In genomic region chr4:46274717-46275116, GRCh38 we compare ENCODE assay signal across 13 cellular contexts.
DNase-seq lines count a peak whose midpoint lies in the region; ATAC-seq and TF ChIP-seq lines count a peak whose summit lies in the region.
"Had no signal": no experiment of that assay in that cellular context is flagged by ENCODE, and none has a peak within 500 bp of the region (broad histone marks: within the 10 kb centered on the region; RNA-seq: fewer than 3 reads in every experiment).

No MANE protein-coding gene starts in this region.

- DNase-seq in MCF 10A (ENCODE audit: unreplicated experiment) (peak; percentile 26), breast epithelium (ENCODE audit: low spot score in 2 of 2) (no peak), erythroblast (lab: John Stamatoyannopoulos, UW) (peak; percentile 7 to 27), type B pancreatic cell (ENCODE audit: extremely low spot score, unreplicated experiment) (no peak), neuronal stem cell (ENCODE audit: low spot score) (no peak), Caco-2 (no peak)
- DNase-seq: KG1; NK-92 treated with Interleukin-12 subunit alpha and Interleukin-12 subunit beta, amount 100 ng/mL, for 24 hours; stimulated activated naive CD8-positive, alpha-beta T cell treated with anti-CD3 and anti-CD28 coated beads, Interleukin-15, Interleukin-2, amounts not matched to agents 100 U/mL and 50 U/mL, for 24 hours; T-helper 17 cell had no signal

- H3K27ac ChIP-seq in breast epithelium (no peak overlapping the region), OCI-LY3 (ENCODE audit: low read length) (no peak overlapping the region), neuronal stem cell (replicated peaks; ENCODE audit: low read length) (no peak overlapping the region)
- H3K27ac ChIP-seq: neutrophil had no signal

- H3K27ac Mint-ChIP-seq in MCF 10A (ENCODE audit: low read depth, unreplicated experiment) = no peak overlapping the region
- H3K27ac Mint-ChIP-seq in type B pancreatic cell = no peak overlapping the region
- H3K27ac Mint-ChIP-seq in Caco-2 (ENCODE audit: unreplicated experiment) = no peak overlapping the region
- H3K27ac Mint-ChIP-seq: T-helper 17 cell had no signal

- intact Hi-C loops in MCF 10A (cut with micrococcal nuclease) (loop anchor here (1.0 to 5.0 kb wide), 2 partner anchors 302 to 821 kb away; no protein-coding TSS in a partner anchor), breast epithelium (cut with DNase I; ENCODE audit: low total_unique reads) (no loop called here), Caco-2 (cut with micrococcal nuclease; ENCODE audit: unreplicated experiment) (no loop called here)

- no peak overlapping the region for H3K4me3 ChIP-seq in breast epithelium
- H3K4me3 ChIP-seq in OCI-LY3 (ENCODE audit: low read length) = no peak overlapping the region
- H3K4me3 ChIP-seq in neuronal stem cell (ENCODE audit: low read length in 2 of 2) = no peak overlapping the region
- H3K4me3 ChIP-seq in Caco-2 (ENCODE audit: low read depth, low read length) = no peak overlapping the region

- no peak overlapping the region for H4K91ac ChIP-seq in neuronal stem cell (ENCODE audit: low read depth, low read length, poor library complexity)

- no peak overlapping the region for H2BK15ac ChIP-seq in neuronal stem cell (ENCODE audit: low read length)

- no peak overlapping the region for H4K8ac ChIP-seq in neuronal stem cell (ENCODE audit: low read depth, low read length)

- no peak overlapping the region for H3K14ac ChIP-seq in neuronal stem cell (ENCODE audit: low read length)

- H3K18ac ChIP-seq in neuronal stem cell (ENCODE audit: low read length) = no peak overlapping the region

- H3K79me2 ChIP-seq in OCI-LY3 (ENCODE audit: low read length) = no peaks in the 10 kb centered on the region

- H2AFZ ChIP-seq in OCI-LY3 (ENCODE audit: low read depth, low read length) (no peak overlapping the region; the same call in 1 of the 2 replicates), neuronal stem cell (ENCODE audit: low read length) (no peak overlapping the region)

- no peak overlapping the region for H3K23ac ChIP-seq in neuronal stem cell (ENCODE audit: low read depth, low read length, poor library complexity)

- H2BK5ac ChIP-seq in neuronal stem cell (ENCODE audit: low read length) = no peak overlapping the region

- no peaks in the 10 kb centered on the region for H4K20me1 ChIP-seq in OCI-LY3 (ENCODE audit: insufficient read depth, low read length)

- H3K27me3 ChIP-seq in breast epithelium (no peaks in the 10 kb centered on the region), OCI-LY3 (ENCODE audit: low read depth, low read length) (no peaks in the 10 kb centered on the region), neuronal stem cell (ENCODE audit: control insufficient read depth in 3 of 3, insufficient read depth in 3 of 3, low read depth in 1 of 3, low read length in 3 of 3) (no peaks in the 10 kb centered on the region), Caco-2 (replicated peaks; ENCODE audit: control insufficient read depth, insufficient read depth, low read length) (no peaks in the 10 kb centered on the region)
- H3K27me3 ChIP-seq: neutrophil had no signal

- WGBS in neuronal stem cell (ENCODE audit: extremely low coverage in 2 of 2, insufficient read length in 2 of 2, insufficient replicate concordance in 1 of 2), 2 donors = no CpG with 5 or more reads among the region's 3 CpGs

- no peaks in the 10 kb centered on the region for H3K27me3 Mint-ChIP-seq in MCF 10A (ENCODE audit: insufficient read depth, unreplicated experiment)
- H3K27me3 Mint-ChIP-seq in type B pancreatic cell = peaks cover 13% of the 10 kb centered on the region
- no peaks in the 10 kb centered on the region for H3K27me3 Mint-ChIP-seq in Caco-2 (ENCODE audit: insufficient read depth, unreplicated experiment)
- H3K27me3 Mint-ChIP-seq: T-helper 17 cell had no signal

- no peak overlapping the region for H3K4me2 ChIP-seq in OCI-LY3 (ENCODE audit: low read length)
- H3K4me2 ChIP-seq in neuronal stem cell (ENCODE audit: insufficient read depth, low read length, poor library complexity, severe bottlenecking) = no peak overlapping the region

- no peak overlapping the region for H2AK5ac ChIP-seq in neuronal stem cell (ENCODE audit: low read depth, low read length)

- TF ChIP-seq POLR2A in breast epithelium (IDR thresholded peaks at IDR 0.05) = no peak
- TF ChIP-seq POLR2A in erythroblast (IDR thresholded peaks at IDR 0.05; ENCODE audit: low read length) = no peak

- no peaks in the 10 kb centered on the region for H3K79me1 ChIP-seq in neuronal stem cell (ENCODE audit: low read depth, low read length)

- H3K36me3 ChIP-seq in breast epithelium = no peaks in the 10 kb centered on the region
- no peaks in the 10 kb centered on the region for H3K36me3 ChIP-seq in OCI-LY3 (replicated peaks; ENCODE audit: low read depth, low read length)
- no peaks in the 10 kb centered on the region for H3K36me3 ChIP-seq in neuronal stem cell (replicated peaks in 1 of 2; ENCODE audit: control insufficient read depth in 2 of 2, insufficient read depth in 2 of 2, low read length in 2 of 2)
- H3K36me3 ChIP-seq in Caco-2 (ENCODE audit: control insufficient read depth, insufficient read depth, low read length) = no peaks in the 10 kb centered on the region
- H3K36me3 ChIP-seq: neutrophil had no signal

- H3K4me1 Mint-ChIP-seq in MCF 10A (ENCODE audit: insufficient read depth, unreplicated experiment) = no peaks in the 10 kb centered on the region
- H3K4me1 Mint-ChIP-seq in type B pancreatic cell (ENCODE audit: unreplicated experiment) = no peaks in the 10 kb centered on the region
- H3K4me1 Mint-ChIP-seq in Caco-2 (ENCODE audit: low read depth, unreplicated experiment) = no peaks in the 10 kb centered on the region
- H3K4me1 Mint-ChIP-seq: T-helper 17 cell had no signal

- no peak for ATAC-seq in GM21528 (IDR thresholded peaks at IDR 0.05; ENCODE audit: low FRiP score, unreplicated experiment)
- ATAC-seq: stimulated activated naive CD8-positive, alpha-beta T cell treated with anti-CD3 and anti-CD28 coated beads, Interleukin-15, Interleukin-2, amounts not matched to agents 100 U/mL and 50 U/mL, for 24 hours; T-helper 17 cell had no signal

- BruUV-seq in MCF 10A (replicated peaks; lab: Mats Ljungman, UMichigan) (no TSS peak), Caco-2 (replicated peaks; lab: Mats Ljungman, UMichigan) (no TSS peak)

- CTCF ChIA-PET in MCF 10A (lab: Yijun Ruan, JAX) = interaction anchor here (0.6 to 1.7 kb wide), 12 partner anchors 19 to 1759 kb away, joined by 3 to 18 read pairs (median 4); no protein-coding TSS in a partner anchor
- CTCF ChIA-PET in Caco-2 (lab: Charles Lee) = no interaction called here

- H3K36me3 Mint-ChIP-seq in MCF 10A (ENCODE audit: insufficient read depth, unreplicated experiment) = no peaks in the 10 kb centered on the region
- no peaks in the 10 kb centered on the region for H3K36me3 Mint-ChIP-seq in type B pancreatic cell
- H3K36me3 Mint-ChIP-seq in Caco-2 (ENCODE audit: insufficient read depth, unreplicated experiment) = no peaks in the 10 kb centered on the region

- POLR2A ChIA-PET in MCF 10A (lab: Yijun Ruan, JAX) = no interaction called here
- POLR2A ChIA-PET in Caco-2 (lab: Charles Lee) = no interaction called here

- H3K4me1 ChIP-seq in breast epithelium (no peaks in the 10 kb centered on the region), OCI-LY3 (ENCODE audit: low read length) (no peaks in the 10 kb centered on the region), neuronal stem cell (ENCODE audit: control insufficient read depth in 2 of 2, insufficient read depth in 1 of 2, low read depth in 1 of 2, low read length in 2 of 2) (no peaks in the 10 kb centered on the region), Caco-2 (no peaks in the 10 kb centered on the region)

- no peak overlapping the region for H2BK120ac ChIP-seq in neuronal stem cell (ENCODE audit: low read depth, low read length)

- H3K9me3 ChIP-seq in breast epithelium (no peaks in the 10 kb centered on the region), OCI-LY3 (ENCODE audit: insufficient read depth, low read length) (no peaks in the 10 kb centered on the region), neuronal stem cell (replicated peaks in 1 of 2; ENCODE audit: control insufficient read depth in 2 of 2, insufficient read depth in 1 of 2, low read depth in 1 of 2, low read length in 2 of 2) (no peaks in the 10 kb centered on the region), Caco-2 (no peaks in the 10 kb centered on the region)
- H3K9me3 ChIP-seq: neutrophil had no signal

- H2BK12ac ChIP-seq in neuronal stem cell (ENCODE audit: low read length) = no peak overlapping the region

- H3K4me3 Mint-ChIP-seq in MCF 10A (ENCODE audit: unreplicated experiment) = no peak overlapping the region
- no peak overlapping the region for H3K4me3 Mint-ChIP-seq in type B pancreatic cell
- H3K4me3 Mint-ChIP-seq in Caco-2 (ENCODE audit: unreplicated experiment) = no peak overlapping the region
- H3K4me3 Mint-ChIP-seq: T-helper 17 cell had no signal

- TF ChIP-seq CTCF in MCF 10A (IDR thresholded peaks at IDR 0.05; ENCODE audit: unreplicated experiment) (peak; percentile 55), breast epithelium (IDR thresholded peaks at IDR 0.05) (no peak), OCI-LY3 (IDR thresholded peaks at IDR 0.05; ENCODE audit: low read depth, low read length) (peak; percentile 73), type B pancreatic cell (conservative IDR thresholded peaks at IDR 0.05) (peak; percentile 65), Caco-2 (IDR thresholded peaks at IDR 0.05; ENCODE audit: insufficient read depth in 1 of 2, low read depth in 1 of 2, low read length in 1 of 2, severe bottlenecking in 1 of 2, unreplicated experiment in 1 of 2) (peak in 1 of 2 experiments; percentile 34)

- H3K9ac ChIP-seq in OCI-LY3 (ENCODE audit: low read length) = no peak overlapping the region
- H3K9ac ChIP-seq in neuronal stem cell (ENCODE audit: low read depth, low read length, poor library complexity) = no peak overlapping the region

- no peaks in the 10 kb centered on the region for H3K9me3 Mint-ChIP-seq in MCF 10A (ENCODE audit: unreplicated experiment)
- no peaks in the 10 kb centered on the region for H3K9me3 Mint-ChIP-seq in type B pancreatic cell
- H3K9me3 Mint-ChIP-seq in Caco-2 (ENCODE audit: unreplicated experiment) = no peaks in the 10 kb centered on the region

- H3K4ac ChIP-seq in neuronal stem cell (ENCODE audit: low read length) = no peak overlapping the region

Comparison
In these comparisons a context has a peak if more than half of its experiments do, and no peak if none do; other contexts are left out.
1. DNase-seq: peak in MCF 10A (single experiment) and erythroblast (2 of 2); none in breast epithelium (0 of 2), type B pancreatic cell (single experiment), neuronal stem cell (single experiment) and Caco-2 (0 of 2).
2. CTCF ChIP-seq: peak in MCF 10A (single experiment), OCI-LY3 (single experiment) and type B pancreatic cell (single experiment); none in breast epithelium (0 of 3).